10 cellular contexts compared by ENCODE assay signal in genomic region chr11:62882428-62882742, GRCh38. TPM values are rescaled to one million over a fixed set of nuclear protein-coding genes. Genes with fewer than 3 reads are reported as not detected.
DNase-seq lines count a peak whose midpoint lies in the region; ATAC-seq and TF ChIP-seq lines count a peak whose summit lies in the region.
"Had no signal": no experiment of that assay in that cellular context is flagged by ENCODE, and none has a peak within 500 bp of the region (broad histone marks: within the 10 kb centered on the region; RNA-seq: fewer than 3 reads in every experiment).

No MANE protein-coding gene starts in this region.

- TF ChIP-seq CTCF in BE2C (IDR thresholded peaks at IDR 0.05; ENCODE audit: low read depth, low read length), result no peak

- H3K36me3 Mint-ChIP-seq in dendritic cell treated with granulocyte-macrophage colony-stimulating factor and Interleukin-4, amounts not matched to agents 40 ng/mL and 50 ng/mL, for 4 days (ENCODE audit: low read depth), result peaks cover 78% of the 10 kb centered on the region
- peaks cover 43% of the 10 kb centered on the region for H3K36me3 Mint-ChIP-seq in natural killer cell treated with Interleukin-12 subunit alpha and Interleukin-12 subunit beta and Interleukin-15 and Interleukin-18, amount 100 ng/mL, for 72 hours

- peaks cover 64% of the 10 kb centered on the region for H3K4me1 Mint-ChIP-seq in dendritic cell treated with granulocyte-macrophage colony-stimulating factor and Interleukin-4, amounts not matched to agents 40 ng/mL and 50 ng/mL, for 4 days (ENCODE audit: low read depth)
- peaks cover 47 to 58% of the 10 kb centered on the region in 2 donors for H3K4me1 Mint-ChIP-seq in natural killer cell treated with Interleukin-12 subunit alpha and Interleukin-12 subunit beta and Interleukin-15 and Interleukin-18, amount 100 ng/mL, for 72 hours (ENCODE audit: low read depth in 2 of 2)

- H3K36me3 ChIP-seq in BE2C, result peaks cover 63% of the 10 kb centered on the region
- H3K36me3 ChIP-seq in NT2/D1 (ENCODE audit: insufficient read depth, insufficient read length, low read length), result peaks cover 87% of the 10 kb centered on the region

- DNase-seq in BE2C (no peak), NT2/D1 (ENCODE audit: low read depth, low spot score) (no peak), nucleus accumbens (lab: John Stamatoyannopoulos, UW) (no peak), NCI-H2107 treated with DMSO at 0.1 percent for 48 hours (lab: John Stamatoyannopoulos, UW; ENCODE audit: unreplicated experiment) (no peak)
- no peak for DNase-seq in natural killer cell treated with Interleukin-12 subunit alpha and Interleukin-12 subunit beta and Interleukin-15 and Interleukin-18, amount 100 ng/mL, for 72 hours (ENCODE audit: low spot score)
- DNase-seq: NCI-H1417 treated with DMSO at 0.1 percent for 48 hours had no signal

- no peak for ATAC-seq in natural killer cell treated with Interleukin-12 subunit alpha and Interleukin-12 subunit beta and Interleukin-15 and Interleukin-18, amount 100 ng/mL, for 72 hours
- no peak for ATAC-seq in GM21786 (IDR thresholded peaks at IDR 0.05; ENCODE audit: unreplicated experiment)
- ATAC-seq in HG02870 (IDR thresholded peaks at IDR 0.05; ENCODE audit: unreplicated experiment), result no peak

- H3K4me1 ChIP-seq in BE2C (0 out of 2 replicates have a peak, but pooled peaks cover 3% of the 10 kb centered on the region), NT2/D1 (ENCODE audit: insufficient read depth, insufficient read length) (peaks cover 19% of the 10 kb centered on the region)

- peak overlapping the region; percentile 95 for H3K9ac ChIP-seq in NT2/D1 (ENCODE audit: insufficient read length, low read depth)

- H3K27me3 ChIP-seq in BE2C, result no peaks in the 10 kb centered on the region
- no peaks in the 10 kb centered on the region for H3K27me3 ChIP-seq in NT2/D1 (ENCODE audit: insufficient read depth, insufficient read length)

- intact Hi-C loops in dendritic cell treated with granulocyte-macrophage colony-stimulating factor and Interleukin-4, amounts not matched to agents 40 ng/mL and 50 ng/mL, for 4 days (cut with micrococcal nuclease), result no loop called here

- peak overlapping the region; percentile 99 for H3K27ac Mint-ChIP-seq in dendritic cell treated with granulocyte-macrophage colony-stimulating factor and Interleukin-4, amounts not matched to agents 40 ng/mL and 50 ng/mL, for 4 days
- peak overlapping the region; percentile 95 to 96 for H3K27ac Mint-ChIP-seq in natural killer cell treated with Interleukin-12 subunit alpha and Interleukin-12 subunit beta and Interleukin-15 and Interleukin-18, amount 100 ng/mL, for 72 hours

- H3K9me3 ChIP-seq in BE2C (no peaks in the 10 kb centered on the region), NT2/D1 (ENCODE audit: insufficient read depth, low read length) (no peaks in the 10 kb centered on the region)

- H3K4me3 ChIP-seq in BE2C (ENCODE audit: low read depth, low read length) (peak overlapping the region; percentile 83), NT2/D1 (ENCODE audit: insufficient read length, low read depth) (peak overlapping the region; percentile 99)

- H3K9me3 Mint-ChIP-seq in dendritic cell treated with granulocyte-macrophage colony-stimulating factor and Interleukin-4, amounts not matched to agents 40 ng/mL and 50 ng/mL, for 4 days, result no peaks in the 10 kb centered on the region
- H3K9me3 Mint-ChIP-seq in natural killer cell treated with Interleukin-12 subunit alpha and Interleukin-12 subunit beta and Interleukin-15 and Interleukin-18, amount 100 ng/mL, for 72 hours, result no peaks in the 10 kb centered on the region

- H3K27me3 Mint-ChIP-seq in dendritic cell treated with granulocyte-macrophage colony-stimulating factor and Interleukin-4, amounts not matched to agents 40 ng/mL and 50 ng/mL, for 4 days, result no peaks in the 10 kb centered on the region
- no peaks in the 10 kb centered on the region for H3K27me3 Mint-ChIP-seq in natural killer cell treated with Interleukin-12 subunit alpha and Interleukin-12 subunit beta and Interleukin-15 and Interleukin-18, amount 100 ng/mL, for 72 hours

- H3K4me3 Mint-ChIP-seq in dendritic cell treated with granulocyte-macrophage colony-stimulating factor and Interleukin-4, amounts not matched to agents 40 ng/mL and 50 ng/mL, for 4 days, result peak overlapping the region; percentile 96
- H3K4me3 Mint-ChIP-seq in natural killer cell treated with Interleukin-12 subunit alpha and Interleukin-12 subunit beta and Interleukin-15 and Interleukin-18, amount 100 ng/mL, for 72 hours, result peak overlapping the region; percentile 98

RNA-seq across cellular contexts. Expression of gene SLC3A2, which starts 1.7 kb away (rescaled TPM):
- 878 TPM for polyA plus RNA-seq in BE2C (2012; ENCODE audit: insufficient read depth, insufficient read length, low read depth)
- total RNA-seq in natural killer cell treated with Interleukin-12 subunit alpha and Interleukin-12 subunit beta and Interleukin-15 and Interleukin-18, amount 100 ng/mL, for 72 hours, result 100 to 1,000 TPM; 234 to 307 TPM

RNA-seq across cellular contexts. Expression of gene CHRM1, which starts 38.8 kb away (rescaled TPM):
- polyA plus RNA-seq in BE2C (2012; ENCODE audit: insufficient read depth, insufficient read length, low read depth), result 5.8 TPM
- not detected for total RNA-seq in natural killer cell treated with Interleukin-12 subunit alpha and Interleukin-12 subunit beta and Interleukin-15 and Interleukin-18, amount 100 ng/mL, for 72 hours
- total RNA-seq: glomerular endothelial cell had no signal

RNA-seq across cellular contexts. Expression of gene WDR74, which starts 43.0 kb away (rescaled TPM):
- 189 TPM for polyA plus RNA-seq in BE2C (2012; ENCODE audit: insufficient read depth, insufficient read length, low read depth)
- 100 to 1,000 TPM in 1 of 2 donors, 10 to 100 TPM in 1; 90.4 to 136 TPM for total RNA-seq in natural killer cell treated with Interleukin-12 subunit alpha and Interleukin-12 subunit beta and Interleukin-15 and Interleukin-18, amount 100 ng/mL, for 72 hours

RNA-seq across cellular contexts. Expression of gene TEX54, which starts 49.7 kb away (rescaled TPM):
- polyA plus RNA-seq in BE2C (2012; ENCODE audit: insufficient read depth, insufficient read length, low read depth), result not detected
- 1 to 10 TPM in 1 of 2 donors, not detected in 1; 1.0 TPM for total RNA-seq in natural killer cell treated with Interleukin-12 subunit alpha and Interleukin-12 subunit beta and Interleukin-15 and Interleukin-18, amount 100 ng/mL, for 72 hours
- total RNA-seq: glomerular endothelial cell had no signal

RNA-seq across cellular contexts. Expression of gene STX5, which starts 50.5 kb away (rescaled TPM):
- polyA plus RNA-seq in BE2C (2012; ENCODE audit: insufficient read depth, insufficient read length, low read depth), result 13.3 TPM
- total RNA-seq in natural killer cell treated with Interleukin-12 subunit alpha and Interleukin-12 subunit beta and Interleukin-15 and Interleukin-18, amount 100 ng/mL, for 72 hours, result 10 to 100 TPM; 32.0 to 53.4 TPM
